In the genomic region with DNA sequence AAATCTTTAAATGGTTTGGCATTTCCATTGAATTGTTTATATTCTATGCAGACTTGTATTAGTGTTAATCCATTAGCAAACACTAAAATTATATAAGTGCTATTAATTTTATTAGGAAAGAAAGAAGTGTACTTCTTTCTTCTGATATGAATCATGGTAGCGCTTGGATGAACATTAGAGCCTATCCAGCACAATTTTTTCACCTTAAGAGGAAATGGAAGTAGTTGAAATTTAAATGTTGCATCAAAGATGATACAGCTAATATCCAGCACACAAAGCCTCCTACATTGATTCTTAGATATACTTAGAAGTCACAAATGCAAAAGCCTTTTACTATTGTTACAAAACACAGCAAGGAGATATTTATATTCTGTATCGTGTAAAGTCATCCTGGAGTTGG, we compare ENCODE assay signal across 25 cellular contexts.
DNase-seq lines count a peak whose midpoint lies in the region; ATAC-seq, FAIRE-seq and TF ChIP-seq lines count a peak whose summit lies in the region.
"Had no signal": no experiment of that assay in that cellular context is flagged by ENCODE, and none has a peak within 500 bp of the region (broad histone marks: within the 10 kb centered on the region; RNA-seq: fewer than 3 reads in every experiment).

No MANE protein-coding gene starts in this region.

- no peak for TF ChIP-seq CTCF in A549 (IDR thresholded peaks at IDR 0.05)

- H2BK5ac ChIP-seq in neuronal stem cell (ENCODE audit: low read length), result no peak overlapping the region

- no peaks in the 10 kb centered on the region for H3K27me3 ChIP-seq in neuronal stem cell (ENCODE audit: control insufficient read depth in 3 of 3, insufficient read depth in 3 of 3, low read depth in 1 of 3, low read length in 3 of 3)
- H3K27me3 ChIP-seq: BLaER1, dorsolateral prefrontal cortex, neutrophil, stomach, upper lobe of right lung had no signal

- no peak overlapping the region for H3K9ac ChIP-seq in neuronal stem cell (ENCODE audit: low read depth, low read length, poor library complexity)
- H3K9ac ChIP-seq: BLaER1 had no signal

- DNase-seq in A549 (ENCODE audit: low read depth in 1 of 2, low spot score in 1 of 2) (no peak), RCC 7860 (ENCODE audit: low spot score) (no peak), NCI-H446 (lab: John Stamatoyannopoulos, UW) (no peak), neuronal stem cell (ENCODE audit: low spot score) (no peak), GOT3 (lab: John Stamatoyannopoulos, UW) (no peak)
- DNase-seq: activated CD4-positive, alpha-beta T cell treated with anti-CD3 and anti-CD28 coated beads for 4 hours; activated naive CD4-positive, alpha-beta T cell treated with anti-CD3 and anti-CD28 coated beads, Interleukin-2, amount 50 U/mL, for 16 hours; anterior cingulate cortex; central memory CD4-positive, alpha-beta T cell; dorsolateral prefrontal cortex; H7; immature natural killer cell; KBM-7; NCI-H1048; NCI-H2029; NK-92 treated with Interleukin-12 subunit alpha and Interleukin-12 subunit beta, amount 100 ng/mL, for 24 hours; stimulated activated CD4-positive, alpha-beta T cell treated with anti-CD3 and anti-CD28 coated beads, Interleukin-4, amount 100 ng/mL, for 24 hours; stomach; upper lobe of right lung had no signal

- no peak overlapping the region for H3K14ac ChIP-seq in neuronal stem cell (ENCODE audit: low read length)

- H3K27ac ChIP-seq in A549 (no peak overlapping the region), neuronal stem cell (replicated peaks; ENCODE audit: low read length) (no peak overlapping the region)
- H3K27ac ChIP-seq: BLaER1, dorsolateral prefrontal cortex, neutrophil, stomach, upper lobe of right lung had no signal

- H3K9me3 ChIP-seq in A549 (no peaks in the 10 kb centered on the region), neuronal stem cell (replicated peaks in 1 of 2; ENCODE audit: control insufficient read depth in 2 of 2, insufficient read depth in 1 of 2, low read depth in 1 of 2, low read length in 2 of 2) (no peaks in the 10 kb centered on the region)
- H3K9me3 ChIP-seq: neutrophil, stomach, upper lobe of right lung had no signal

- WGBS in A549 (ENCODE audit: missing lambda C conversion rate), result 90% methylated on average over 2 of the region's 2 CpGs
- no CpG with 5 or more reads among the region's 2 CpGs for WGBS in neuronal stem cell (ENCODE audit: extremely low coverage in 2 of 2, insufficient read length in 2 of 2, insufficient replicate concordance in 1 of 2), 2 donors

- TF ChIP-seq EP300 in A549 (IDR thresholded peaks at IDR 0.05), result no peak

- ATAC-seq in A549 (no peak), GM19395 (IDR thresholded peaks at IDR 0.05; ENCODE audit: unreplicated experiment) (peak; percentile 73), HG03103 (IDR thresholded peaks at IDR 0.05; ENCODE audit: low read depth, unreplicated experiment) (peak; percentile 51), HG02678 (IDR thresholded peaks at IDR 0.05; ENCODE audit: unreplicated experiment) (no peak)
- ATAC-seq: upper lobe of right lung had no signal

- H3K79me1 ChIP-seq in neuronal stem cell (ENCODE audit: low read depth, low read length), result no peaks in the 10 kb centered on the region

- no peak overlapping the region for H3K4me2 ChIP-seq in A549
- no peak overlapping the region for H3K4me2 ChIP-seq in neuronal stem cell (ENCODE audit: insufficient read depth, low read length, poor library complexity, severe bottlenecking)
- H3K4me2 ChIP-seq: BLaER1 had no signal

- H3K4me1 ChIP-seq in A549, result no peaks in the 10 kb centered on the region
- H3K4me1 ChIP-seq in neuronal stem cell (ENCODE audit: control insufficient read depth in 2 of 2, insufficient read depth in 1 of 2, low read depth in 1 of 2, low read length in 2 of 2), result no peaks in the 10 kb centered on the region
- H3K4me1 ChIP-seq: stomach, upper lobe of right lung had no signal

- no peak overlapping the region for H2AFZ ChIP-seq in neuronal stem cell (ENCODE audit: low read length)

- POLR2A ChIA-PET in A549 (lab: Yijun Ruan, JAX), result no interaction called here

- H2BK120ac ChIP-seq in neuronal stem cell (ENCODE audit: low read depth, low read length), result no peak overlapping the region

- no peak overlapping the region for H4K91ac ChIP-seq in neuronal stem cell (ENCODE audit: low read depth, low read length, poor library complexity)

- no peak overlapping the region for H3K4ac ChIP-seq in neuronal stem cell (ENCODE audit: low read length)

- H3K4me3 ChIP-seq in A549 (no peak overlapping the region), neuronal stem cell (ENCODE audit: low read length in 2 of 2) (no peak overlapping the region)
- H3K4me3 ChIP-seq: BLaER1, dorsolateral prefrontal cortex, stomach, upper lobe of right lung had no signal

- TF ChIP-seq RAD21 in A549 (conservative IDR thresholded peaks at IDR 0.05 in 1 of 2, IDR thresholded peaks at IDR 0.05 in 1 of 2), result no peak

- no peak overlapping the region for H2BK15ac ChIP-seq in neuronal stem cell (ENCODE audit: low read length)

- CTCF ChIA-PET in A549 (lab: Yijun Ruan, JAX), result no interaction called here

- no peak overlapping the region for H3K23ac ChIP-seq in neuronal stem cell (ENCODE audit: low read depth, low read length, poor library complexity)

- FAIRE-seq in A549 (lab: Jason Lieb, UNC), result peak; percentile 32
- peak; percentile 45 for FAIRE-seq in RCC 7860 (lab: Jason Lieb, UNC)
- FAIRE-seq: A204.1 had no signal

- no peak overlapping the region for H4K8ac ChIP-seq in neuronal stem cell (ENCODE audit: low read depth, low read length)

- no peaks in the 10 kb centered on the region for H3K36me3 ChIP-seq in neuronal stem cell (replicated peaks in 1 of 2; ENCODE audit: control insufficient read depth in 2 of 2, insufficient read depth in 2 of 2, low read length in 2 of 2)
- H3K36me3 ChIP-seq: BLaER1, neutrophil, stomach, upper lobe of right lung had no signal

- TF ChIP-seq POLR2A in A549 (IDR thresholded peaks at IDR 0.05; ENCODE audit: low read length), result no peak

- H3K18ac ChIP-seq in neuronal stem cell (ENCODE audit: low read length), result no peak overlapping the region

- no peak overlapping the region for H2BK12ac ChIP-seq in neuronal stem cell (ENCODE audit: low read length)

- no peak overlapping the region for H2AK5ac ChIP-seq in neuronal stem cell (ENCODE audit: low read depth, low read length)

TF ChIP-seq in A549, 52 proteins besides CTCF, POLR2A, EP300 and RAD21:
- TF ChIP-seq, protein P1, sequence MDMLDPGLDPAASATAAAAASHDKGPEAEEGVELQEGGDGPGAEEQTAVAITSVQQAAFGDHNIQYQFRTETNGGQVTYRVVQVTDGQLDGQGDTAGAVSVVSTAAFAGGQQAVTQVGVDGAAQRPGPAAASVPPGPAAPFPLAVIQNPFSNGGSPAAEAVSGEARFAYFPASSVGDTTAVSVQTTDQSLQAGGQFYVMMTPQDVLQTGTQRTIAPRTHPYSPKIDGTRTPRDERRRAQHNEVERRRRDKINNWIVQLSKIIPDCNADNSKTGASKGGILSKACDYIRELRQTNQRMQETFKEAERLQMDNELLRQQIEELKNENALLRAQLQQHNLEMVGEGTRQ (IDR thresholded peaks at IDR 0.05), result no peak
- TF ChIP-seq RNF2 (IDR thresholded peaks at IDR 0.05; ENCODE audit: borderline replicate concordance, low read depth), result no peak
- no peak for TF ChIP-seq ZSCAN20 (CRISPR knock-in tag; IDR thresholded peaks at IDR 0.05)
- TF ChIP-seq, protein P2, sequence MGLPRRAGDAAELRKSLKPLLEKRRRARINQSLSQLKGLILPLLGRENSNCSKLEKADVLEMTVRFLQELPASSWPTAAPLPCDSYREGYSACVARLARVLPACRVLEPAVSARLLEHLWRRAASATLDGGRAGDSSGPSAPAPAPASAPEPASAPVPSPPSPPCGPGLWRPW (IDR thresholded peaks at IDR 0.05), result no peak
- TF ChIP-seq FOSB (CRISPR knock-in tag; IDR thresholded peaks at IDR 0.05), result no peak
- no peak for TF ChIP-seq ZNF302 (CRISPR knock-in tag; IDR thresholded peaks at IDR 0.05)
TF ChIP-seq in A549: peak in this region for 0.

Comparison
In these comparisons a context has a peak if more than half of its experiments do, and no peak if none do; other contexts are left out.
1. ATAC-seq: peak in GM19395 (single experiment) and HG03103 (single experiment); none in A549 (0 of 2) and HG02678 (single experiment).